In the genomic region with DNA sequence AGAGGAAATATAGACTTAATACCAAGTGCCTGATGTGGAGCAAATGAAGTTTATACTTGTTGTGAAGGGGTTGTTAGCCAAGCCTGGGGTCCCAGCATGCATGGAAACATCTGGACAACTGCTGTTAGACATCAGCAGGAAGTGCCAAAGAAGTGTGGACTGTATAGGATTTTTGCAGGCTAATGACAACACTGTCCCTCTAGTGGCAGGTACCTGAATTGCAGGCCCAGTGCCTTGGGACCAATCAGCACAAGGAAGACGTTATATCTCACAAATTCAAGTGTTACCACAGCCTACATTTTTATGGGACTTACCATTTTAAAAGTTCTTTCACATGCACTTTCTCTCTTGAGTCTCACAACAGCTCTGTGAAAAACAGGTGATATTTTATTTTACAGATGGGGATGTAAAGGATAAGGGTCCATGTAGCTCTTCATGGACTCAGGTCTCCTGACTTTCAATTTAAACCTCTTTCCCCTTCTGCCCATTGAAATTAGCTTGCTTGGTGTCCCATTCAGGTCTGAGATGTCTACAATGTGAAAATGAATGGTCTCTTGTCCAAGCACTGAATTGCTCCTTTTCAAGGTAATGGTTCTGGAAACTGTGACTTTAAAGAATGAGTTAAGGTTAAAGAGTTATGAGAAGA, we compare ENCODE assay signal across 8 cellular contexts.
A peak's percentile ranks its signal among the peaks of the same experiment; 100 is the strongest.
DNase-seq lines count a peak whose midpoint lies in the region; ATAC-seq and TF ChIP-seq lines count a peak whose summit lies in the region.

No MANE protein-coding gene starts in this region.

- intact Hi-C loops in left ventricle myocardium inferior (cut with micrococcal nuclease), result no loop called here

- TF ChIP-seq CTCF in HEK293 (tag by site-specific recombination; IDR thresholded peaks at IDR 0.05) (peak; percentile 44; the same call in 1 of the 2 replicates), left ventricle myocardium inferior (IDR thresholded peaks at IDR 0.05; ENCODE audit: borderline replicate concordance) (peak; percentile 83)

- H3K36me3 ChIP-seq in HEK293 (ENCODE audit: control insufficient read depth in 2 of 2, insufficient read depth in 1 of 2, low read length in 2 of 2) (no peaks in the 10 kb centered on the region), left ventricle myocardium inferior (no peaks in the 10 kb centered on the region)

- H3K27me3 ChIP-seq in left ventricle myocardium inferior (ENCODE audit: low read depth), result peaks cover 5% of the 10 kb centered on the region

- DNase-seq in Caki2 (ENCODE audit: low read depth), result peak; percentile 22
- DNase-seq in RPMI7951 (ENCODE audit: low read depth), result peak; percentile 62
- peak; percentile 82 for DNase-seq in activated effector memory CD4-positive, alpha-beta T cell treated with anti-CD3 and anti-CD28 coated beads, Interleukin-2, amount 50 U/mL, for 16 hours
- peak; percentile 30 for DNase-seq in left ventricle myocardium inferior
- DNase-seq in stimulated activated CD4-positive, alpha-beta T cell treated with anti-CD3 and anti-CD28 coated beads, Interleukin-1b, Interleukin-23, amount 100 ng/mL, for 24 hours (ENCODE audit: low read depth in 4 of 4, low spot score in 1 of 4), result peak; percentile 39 to 51 (median 48)

- in situ Hi-C loops in Caki2 (cut with HindIII; ENCODE audit: low pct_unique_long_range_greater_than_20kb, low sequenced_read_pairs), result no loop called here

- H3K4me3 ChIP-seq in HEK293 (ENCODE audit: low read depth, low read length) (no peak overlapping the region), left ventricle myocardium inferior (no peak overlapping the region)

- CTCF ChIA-PET in HEK293 (lab: Yijun Ruan, JAX), result interaction anchor here (0.7 to 2.3 kb wide), 9 partner anchors 8 to 235 kb away, joined by 3 to 13 read pairs (median 3); no protein-coding TSS in a partner anchor

- H3K27ac ChIP-seq in HEK293 (ENCODE audit: extremely low read depth, low read depth, low read length), result no peak overlapping the region
- no peak overlapping the region for H3K27ac ChIP-seq in left ventricle myocardium inferior (replicated peaks)

- H3K4me1 ChIP-seq in HEK293 (ENCODE audit: control insufficient read depth, insufficient read depth, low read length) (no peaks in the 10 kb centered on the region), left ventricle myocardium inferior (peaks cover 6% of the 10 kb centered on the region)

- no peak for ATAC-seq in GM21717 (IDR thresholded peaks at IDR 0.05; ENCODE audit: unreplicated experiment)
- no peak for ATAC-seq in GM21576 (IDR thresholded peaks at IDR 0.05; ENCODE audit: unreplicated experiment)

- POLR2A ChIA-PET in HEK293 (lab: Yijun Ruan, JAX), result no interaction called here

- H3K9me3 ChIP-seq in HEK293 (ENCODE audit: control insufficient read depth, insufficient read depth, low read depth, low read length) (no peaks in the 10 kb centered on the region), left ventricle myocardium inferior (replicated peaks) (peaks cover 12% of the 10 kb centered on the region)

TF ChIP-seq in HEK293, 187 proteins besides CTCF, POLR2A, EP300 and RAD21:
- TF ChIP-seq ZNF660 (tag by site-specific recombination; IDR thresholded peaks at IDR 0.05) (peak; percentile 15; the same call in 1 of the 2 replicates), ZNF654 (tag by site-specific recombination; IDR thresholded peaks at IDR 0.05; ENCODE audit: low read depth) (peak; percentile 15; the same call in 1 of the 2 replicates), TRIM28 (IDR thresholded peaks at IDR 0.05; ENCODE audit: borderline replicate concordance, low read length) (peak; percentile 45; the same call in 1 of the 2 replicates), ZFP3 (tag by site-specific recombination; IDR thresholded peaks at IDR 0.05; ENCODE audit: low read depth) (no peak), ZSCAN30 (tag by site-specific recombination; IDR thresholded peaks at IDR 0.05) (no peak), ZFP37 (tag by site-specific recombination; IDR thresholded peaks at IDR 0.05) (no peak)
- TF ChIP-seq, protein P1, sequence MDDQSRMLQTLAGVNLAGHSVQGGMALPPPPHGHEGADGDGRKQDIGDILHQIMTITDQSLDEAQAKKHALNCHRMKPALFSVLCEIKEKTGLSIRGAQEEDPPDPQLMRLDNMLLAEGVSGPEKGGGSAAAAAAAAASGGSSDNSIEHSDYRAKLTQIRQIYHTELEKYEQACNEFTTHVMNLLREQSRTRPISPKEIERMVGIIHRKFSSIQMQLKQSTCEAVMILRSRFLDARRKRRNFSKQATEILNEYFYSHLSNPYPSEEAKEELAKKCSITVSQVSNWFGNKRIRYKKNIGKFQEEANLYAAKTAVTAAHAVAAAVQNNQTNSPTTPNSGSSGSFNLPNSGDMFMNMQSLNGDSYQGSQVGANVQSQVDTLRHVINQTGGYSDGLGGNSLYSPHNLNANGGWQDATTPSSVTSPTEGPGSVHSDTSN (CRISPR knock-in tag; IDR thresholded peaks at IDR 0.05), result no peak

Comparison
In these comparisons a context has a peak if more than half of its experiments do, and no peak if none do; other contexts are left out.
1. DNase-seq: peak in every context shown above with its lines; median percentile 82 in activated effector memory CD4-positive, alpha-beta T cell treated with anti-CD3 and anti-CD28 coated beads, Interleukin-2, amount 50 U/mL, for 16 hours; 62 in RPMI7951; 48 in stimulated activated CD4-positive, alpha-beta T cell treated with anti-CD3 and anti-CD28 coated beads, Interleukin-1b, Interleukin-23, amount 100 ng/mL, for 24 hours; 30 in left ventricle myocardium inferior; 22 in Caki2.